Comparison of ENCODE assay signal across 11 cellular contexts in the genomic region with DNA sequence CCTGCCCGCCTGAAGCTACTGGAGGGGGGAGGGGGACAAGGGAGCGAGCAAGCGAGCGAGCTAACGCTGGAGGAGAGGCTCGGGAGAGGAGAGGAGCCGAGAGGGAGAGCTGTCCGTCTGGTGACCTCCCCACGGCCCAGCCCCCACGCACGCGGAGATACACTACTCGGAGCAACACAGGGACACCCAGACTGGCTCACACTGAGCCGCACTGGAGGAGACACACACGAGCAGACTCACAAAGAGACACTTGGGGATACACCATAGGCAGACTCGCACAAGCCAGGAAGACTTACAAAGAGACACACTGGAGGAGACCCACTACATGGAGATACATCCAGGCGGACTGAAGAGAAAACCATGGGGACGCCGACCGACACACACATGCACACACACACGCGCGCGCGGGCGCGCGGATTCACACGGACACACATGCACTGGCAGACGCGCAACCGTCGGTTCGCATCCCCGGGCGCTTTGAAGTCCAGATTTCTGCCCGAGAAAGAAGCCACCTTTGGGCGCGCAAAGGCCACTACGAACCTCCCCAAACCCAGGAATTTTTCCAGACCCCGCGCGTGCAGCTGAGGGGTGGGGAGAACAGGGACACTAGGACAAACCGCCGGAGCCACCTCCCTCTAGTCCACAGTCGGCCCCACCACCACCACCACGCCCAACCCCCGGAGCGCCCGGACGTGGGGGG. TPM values are rescaled to one million over a fixed set of nuclear protein-coding genes. Genes with fewer than 3 reads are reported as not detected.
DNase-seq lines count a peak whose midpoint lies in the region; ATAC-seq and TF ChIP-seq lines count a peak whose summit lies in the region.
"Had no signal": no experiment of that assay in that cellular context is flagged by ENCODE, and none has a peak within 500 bp of the region (broad histone marks: within the 10 kb centered on the region; RNA-seq: fewer than 3 reads in every experiment).

No MANE protein-coding gene starts in this region.

- H3K27me3 ChIP-seq in lower lobe of right lung (ENCODE audit: low read depth) (peaks cover 88% of the 10 kb centered on the region), tibial artery (peaks cover 0 to 79% of the 10 kb centered on the region in 2 donors)

- no peak for ATAC-seq in activated T-cell treated with anti-CD3 and anti-CD28 coated beads, Interleukin-2, amount 50 U/mL, for 4 hours
- no peak for ATAC-seq in lower lobe of right lung

- H3K36me3 Mint-ChIP-seq in activated T-cell treated with anti-CD3 and anti-CD28 coated beads, Interleukin-2, amount 50 U/mL, for 4 hours (ENCODE audit: insufficient read depth): no peaks in the 10 kb centered on the region

- peaks cover 31% of the 10 kb centered on the region for H3K4me1 Mint-ChIP-seq in activated T-cell treated with anti-CD3 and anti-CD28 coated beads, Interleukin-2, amount 50 U/mL, for 4 hours (ENCODE audit: low read depth)

- H3K27ac ChIP-seq in angular gyrus (ENCODE audit: low read depth, low read length) (peak overlapping the region; percentile 31), lower lobe of right lung (no peak overlapping the region), tibial artery (no peak overlapping the region)

- H3K4me3 ChIP-seq in lower lobe of right lung (peak overlapping the region; percentile 50), tibial artery (peak overlapping the region; percentile 49 to 54)

- DNase-seq in activated T-cell treated with anti-CD3 and anti-CD28 coated beads, Interleukin-2, amount 50 U/mL, for 4 hours: no peak
- DNase-seq in activated T-cell treated with anti-CD3 and anti-CD28 coated beads, Interleukin-2, amount 50 U/mL, for 48 hours: no peak
- peak; percentile 47 for DNase-seq in lower lobe of right lung
- DNase-seq in tibial artery: peak in 1 of 2 donors; percentile 39
- no peak for DNase-seq in NCI-H1105 treated with DMSO at 0.1 percent for 48 hours (lab: John Stamatoyannopoulos, UW)
- DNase-seq in OCI-M2 (lab: John Stamatoyannopoulos, UW; ENCODE audit: unreplicated experiment): no peak
- DNase-seq in NCI-H526 treated with DMSO at 0.1 percent for 48 hours (lab: John Stamatoyannopoulos, UW): no peak
- DNase-seq: activated CD8-positive, alpha-beta memory T cell treated with anti-CD3 and anti-CD28 coated beads, Interleukin-2, amount 50 U/mL, for 4 hours; NCI-H187 had no signal

- peaks cover 86% of the 10 kb centered on the region for H3K27me3 Mint-ChIP-seq in activated T-cell treated with anti-CD3 and anti-CD28 coated beads, Interleukin-2, amount 50 U/mL, for 4 hours (ENCODE audit: low read depth)

- TF ChIP-seq CTCF in lower lobe of right lung (IDR thresholded peaks at IDR 0.05) (no peak), tibial artery (IDR thresholded peaks at IDR 0.05) (no peak)

- H3K9me3 Mint-ChIP-seq in activated T-cell treated with anti-CD3 and anti-CD28 coated beads, Interleukin-2, amount 50 U/mL, for 4 hours: no peaks in the 10 kb centered on the region

- no peaks in the 10 kb centered on the region for H3K36me3 ChIP-seq in lower lobe of right lung
- no peaks in the 10 kb centered on the region for H3K36me3 ChIP-seq in tibial artery

- H3K4me1 ChIP-seq in lower lobe of right lung (peaks cover 38% of the 10 kb centered on the region), tibial artery (peaks cover 0 to 54% (median 43%) of the 10 kb centered on the region in 4 donors)

- peak overlapping the region; percentile 66 for H3K4me3 Mint-ChIP-seq in activated T-cell treated with anti-CD3 and anti-CD28 coated beads, Interleukin-2, amount 50 U/mL, for 4 hours

- intact Hi-C loops in lower lobe of right lung (cut with DNase I): no loop called here
- intact Hi-C loops in tibial artery (cut with DNase I; ENCODE audit: low total_unique reads): no loop called here

- H3K9me3 ChIP-seq in lower lobe of right lung (no peaks in the 10 kb centered on the region), tibial artery (no peaks in the 10 kb centered on the region)

RNA-seq across cellular contexts. Expression of a gene that starts 0.7 kb away (rescaled TPM):
- under 1 TPM in 1 of 3 donors, not detected in 2; 0.18 TPM for total RNA-seq in activated T-cell treated with anti-CD3 and anti-CD28 coated beads, Interleukin-2, amount 50 U/mL, for 4 hours
- 2.5 TPM for total RNA-seq in lower lobe of right lung
- total RNA-seq: glomerular endothelial cell had no signal

RNA-seq across cellular contexts. Expression of a gene that starts 23.1 kb away (rescaled TPM):
- 10 to 100 TPM; 26.6 to 30.2 (median 29.9) TPM for total RNA-seq in activated T-cell treated with anti-CD3 and anti-CD28 coated beads, Interleukin-2, amount 50 U/mL, for 4 hours
- total RNA-seq in lower lobe of right lung: 16.5 TPM

RNA-seq across cellular contexts. Expression of a gene that starts 31.5 kb away (rescaled TPM):
- 10 to 100 TPM; 58.8 to 69.2 (median 64.2) TPM for total RNA-seq in activated T-cell treated with anti-CD3 and anti-CD28 coated beads, Interleukin-2, amount 50 U/mL, for 4 hours
- 72.2 TPM for total RNA-seq in lower lobe of right lung

RNA-seq across cellular contexts. Expression of a gene that starts 40.0 kb away (rescaled TPM):
- not detected for total RNA-seq in activated T-cell treated with anti-CD3 and anti-CD28 coated beads, Interleukin-2, amount 50 U/mL, for 4 hours
- not detected for total RNA-seq in lower lobe of right lung

RNA-seq across cellular contexts. Expression of a gene that starts 48.8 kb away (rescaled TPM):
- 100 to 1,000 TPM; 120 to 128 (median 123) TPM for total RNA-seq in activated T-cell treated with anti-CD3 and anti-CD28 coated beads, Interleukin-2, amount 50 U/mL, for 4 hours
- total RNA-seq in lower lobe of right lung: 35.0 TPM
